In the genomic region with DNA sequence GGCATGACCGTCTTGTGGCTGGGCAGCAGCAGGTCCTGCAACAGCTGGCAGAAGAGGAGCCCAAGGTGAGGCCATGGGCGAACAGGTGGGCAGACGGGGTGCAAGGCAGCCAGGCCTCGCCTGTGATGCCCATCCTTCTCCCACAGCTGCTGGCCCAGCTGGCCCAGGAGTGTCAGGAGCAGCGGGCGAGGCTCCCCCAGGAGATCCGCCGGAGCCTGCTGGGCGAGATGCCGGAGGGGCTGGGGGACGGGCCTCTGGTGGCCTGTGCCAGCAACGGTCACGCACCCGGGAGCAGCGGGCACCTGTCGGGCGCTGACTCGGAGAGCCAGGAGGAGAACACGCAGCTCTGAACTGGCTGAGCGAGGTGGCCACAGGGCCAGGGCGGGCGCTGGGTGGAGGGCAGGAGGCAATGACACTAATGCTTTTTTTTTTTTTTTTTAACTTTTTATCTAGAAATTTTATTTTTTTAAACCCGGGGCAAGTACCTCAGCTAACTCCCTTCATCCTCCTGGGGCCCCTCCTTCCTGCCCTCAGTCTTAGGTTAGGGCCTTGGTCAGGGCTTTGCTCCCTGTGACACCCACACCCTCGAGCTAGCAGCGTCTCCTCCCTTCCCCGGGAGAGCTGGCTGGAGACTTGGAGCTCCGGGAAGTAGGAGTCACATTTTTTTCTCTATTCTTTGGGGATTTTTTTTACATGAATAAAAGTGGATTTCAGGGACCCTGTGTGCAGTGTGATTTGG, we compare ENCODE assay signal across 1 cellular context.
TF ChIP-seq lines count a peak whose summit lies in the region.

No MANE protein-coding gene starts in this region.

TF ChIP-seq in GM23338, 12 proteins besides CTCF, POLR2A, EP300 and RAD21:
- TF ChIP-seq, protein P1, sequence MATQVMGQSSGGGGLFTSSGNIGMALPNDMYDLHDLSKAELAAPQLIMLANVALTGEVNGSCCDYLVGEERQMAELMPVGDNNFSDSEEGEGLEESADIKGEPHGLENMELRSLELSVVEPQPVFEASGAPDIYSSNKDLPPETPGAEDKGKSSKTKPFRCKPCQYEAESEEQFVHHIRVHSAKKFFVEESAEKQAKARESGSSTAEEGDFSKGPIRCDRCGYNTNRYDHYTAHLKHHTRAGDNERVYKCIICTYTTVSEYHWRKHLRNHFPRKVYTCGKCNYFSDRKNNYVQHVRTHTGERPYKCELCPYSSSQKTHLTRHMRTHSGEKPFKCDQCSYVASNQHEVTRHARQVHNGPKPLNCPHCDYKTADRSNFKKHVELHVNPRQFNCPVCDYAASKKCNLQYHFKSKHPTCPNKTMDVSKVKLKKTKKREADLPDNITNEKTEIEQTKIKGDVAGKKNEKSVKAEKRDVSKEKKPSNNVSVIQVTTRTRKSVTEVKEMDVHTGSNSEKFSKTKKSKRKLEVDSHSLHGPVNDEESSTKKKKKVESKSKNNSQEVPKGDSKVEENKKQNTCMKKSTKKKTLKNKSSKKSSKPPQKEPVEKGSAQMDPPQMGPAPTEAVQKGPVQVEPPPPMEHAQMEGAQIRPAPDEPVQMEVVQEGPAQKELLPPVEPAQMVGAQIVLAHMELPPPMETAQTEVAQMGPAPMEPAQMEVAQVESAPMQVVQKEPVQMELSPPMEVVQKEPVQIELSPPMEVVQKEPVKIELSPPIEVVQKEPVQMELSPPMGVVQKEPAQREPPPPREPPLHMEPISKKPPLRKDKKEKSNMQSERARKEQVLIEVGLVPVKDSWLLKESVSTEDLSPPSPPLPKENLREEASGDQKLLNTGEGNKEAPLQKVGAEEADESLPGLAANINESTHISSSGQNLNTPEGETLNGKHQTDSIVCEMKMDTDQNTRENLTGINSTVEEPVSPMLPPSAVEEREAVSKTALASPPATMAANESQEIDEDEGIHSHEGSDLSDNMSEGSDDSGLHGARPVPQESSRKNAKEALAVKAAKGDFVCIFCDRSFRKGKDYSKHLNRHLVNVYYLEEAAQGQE (IDR thresholded peaks at IDR 0.05; ENCODE audit: unreplicated experiment) = no peak
- TF ChIP-seq, protein P2, sequence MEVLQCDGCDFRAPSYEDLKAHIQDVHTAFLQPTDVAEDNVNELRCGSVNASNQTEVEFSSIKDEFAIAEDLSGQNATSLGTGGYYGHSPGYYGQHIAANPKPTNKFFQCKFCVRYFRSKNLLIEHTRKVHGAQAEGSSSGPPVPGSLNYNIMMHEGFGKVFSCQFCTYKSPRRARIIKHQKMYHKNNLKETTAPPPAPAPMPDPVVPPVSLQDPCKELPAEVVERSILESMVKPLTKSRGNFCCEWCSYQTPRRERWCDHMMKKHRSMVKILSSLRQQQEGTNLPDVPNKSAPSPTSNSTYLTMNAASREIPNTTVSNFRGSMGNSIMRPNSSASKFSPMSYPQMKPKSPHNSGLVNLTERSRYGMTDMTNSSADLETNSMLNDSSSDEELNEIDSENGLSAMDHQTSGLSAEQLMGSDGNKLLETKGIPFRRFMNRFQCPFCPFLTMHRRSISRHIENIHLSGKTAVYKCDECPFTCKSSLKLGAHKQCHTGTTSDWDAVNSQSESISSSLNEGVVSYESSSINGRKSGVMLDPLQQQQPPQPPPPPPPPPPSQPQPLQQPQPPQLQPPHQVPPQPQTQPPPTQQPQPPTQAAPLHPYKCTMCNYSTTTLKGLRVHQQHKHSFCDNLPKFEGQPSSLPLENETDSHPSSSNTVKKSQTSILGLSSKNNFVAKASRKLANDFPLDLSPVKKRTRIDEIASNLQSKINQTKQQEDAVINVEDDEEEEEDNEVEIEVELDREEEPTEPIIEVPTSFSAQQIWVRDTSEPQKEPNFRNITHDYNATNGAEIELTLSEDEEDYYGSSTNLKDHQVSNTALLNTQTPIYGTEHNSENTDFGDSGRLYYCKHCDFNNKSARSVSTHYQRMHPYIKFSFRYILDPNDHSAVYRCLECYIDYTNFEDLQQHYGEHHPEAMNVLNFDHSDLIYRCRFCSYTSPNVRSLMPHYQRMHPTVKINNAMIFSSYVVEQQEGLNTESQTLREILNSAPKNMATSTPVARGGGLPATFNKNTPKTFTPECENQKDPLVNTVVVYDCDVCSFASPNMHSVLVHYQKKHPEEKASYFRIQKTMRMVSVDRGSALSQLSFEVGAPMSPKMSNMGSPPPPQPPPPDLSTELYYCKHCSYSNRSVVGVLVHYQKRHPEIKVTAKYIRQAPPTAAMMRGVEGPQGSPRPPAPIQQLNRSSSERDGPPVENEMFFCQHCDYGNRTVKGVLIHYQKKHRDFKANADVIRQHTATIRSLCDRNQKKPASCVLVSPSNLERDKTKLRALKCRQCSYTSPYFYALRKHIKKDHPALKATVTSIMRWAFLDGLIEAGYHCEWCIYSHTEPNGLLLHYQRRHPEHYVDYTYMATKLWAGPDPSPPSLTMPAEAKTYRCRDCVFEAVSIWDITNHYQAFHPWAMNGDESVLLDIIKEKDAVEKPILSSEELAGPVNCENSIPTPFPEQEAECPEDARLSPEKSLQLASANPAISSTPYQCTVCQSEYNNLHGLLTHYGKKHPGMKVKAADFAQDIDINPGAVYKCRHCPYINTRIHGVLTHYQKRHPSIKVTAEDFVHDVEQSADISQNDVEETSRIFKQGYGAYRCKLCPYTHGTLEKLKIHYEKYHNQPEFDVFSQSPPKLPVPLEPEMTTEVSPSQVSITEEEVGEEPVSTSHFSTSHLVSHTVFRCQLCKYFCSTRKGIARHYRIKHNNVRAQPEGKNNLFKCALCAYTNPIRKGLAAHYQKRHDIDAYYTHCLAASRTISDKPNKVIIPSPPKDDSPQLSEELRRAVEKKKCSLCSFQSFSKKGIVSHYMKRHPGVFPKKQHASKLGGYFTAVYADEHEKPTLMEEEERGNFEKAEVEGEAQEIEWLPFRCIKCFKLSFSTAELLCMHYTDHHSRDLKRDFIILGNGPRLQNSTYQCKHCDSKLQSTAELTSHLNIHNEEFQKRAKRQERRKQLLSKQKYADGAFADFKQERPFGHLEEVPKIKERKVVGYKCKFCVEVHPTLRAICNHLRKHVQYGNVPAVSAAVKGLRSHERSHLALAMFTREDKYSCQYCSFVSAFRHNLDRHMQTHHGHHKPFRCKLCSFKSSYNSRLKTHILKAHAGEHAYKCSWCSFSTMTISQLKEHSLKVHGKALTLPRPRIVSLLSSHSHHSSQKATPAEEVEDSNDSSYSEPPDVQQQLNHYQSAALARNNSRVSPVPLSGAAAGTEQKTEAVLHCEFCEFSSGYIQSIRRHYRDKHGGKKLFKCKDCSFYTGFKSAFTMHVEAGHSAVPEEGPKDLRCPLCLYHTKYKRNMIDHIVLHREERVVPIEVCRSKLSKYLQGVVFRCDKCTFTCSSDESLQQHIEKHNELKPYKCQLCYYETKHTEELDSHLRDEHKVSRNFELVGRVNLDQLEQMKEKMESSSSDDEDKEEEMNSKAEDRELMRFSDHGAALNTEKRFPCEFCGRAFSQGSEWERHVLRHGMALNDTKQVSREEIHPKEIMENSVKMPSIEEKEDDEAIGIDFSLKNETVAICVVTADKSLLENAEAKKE (CRISPR knock-in tag; IDR thresholded peaks at IDR 0.05) = no peak
- TF ChIP-seq, protein P3, sequence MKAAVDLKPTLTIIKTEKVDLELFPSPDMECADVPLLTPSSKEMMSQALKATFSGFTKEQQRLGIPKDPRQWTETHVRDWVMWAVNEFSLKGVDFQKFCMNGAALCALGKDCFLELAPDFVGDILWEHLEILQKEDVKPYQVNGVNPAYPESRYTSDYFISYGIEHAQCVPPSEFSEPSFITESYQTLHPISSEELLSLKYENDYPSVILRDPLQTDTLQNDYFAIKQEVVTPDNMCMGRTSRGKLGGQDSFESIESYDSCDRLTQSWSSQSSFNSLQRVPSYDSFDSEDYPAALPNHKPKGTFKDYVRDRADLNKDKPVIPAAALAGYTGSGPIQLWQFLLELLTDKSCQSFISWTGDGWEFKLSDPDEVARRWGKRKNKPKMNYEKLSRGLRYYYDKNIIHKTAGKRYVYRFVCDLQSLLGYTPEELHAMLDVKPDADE (IDR thresholded peaks at IDR 0.05) = no peak
- TF ChIP-seq ZNF331 (CRISPR knock-in tag; IDR thresholded peaks at IDR 0.05; ENCODE audit: low read depth) (no peak), NANOG (IDR thresholded peaks at IDR 0.05; ENCODE audit: borderline replicate concordance) (no peak), STAT1 (IDR thresholded peaks at IDR 0.05; ENCODE audit: unreplicated experiment) (no peak), POLR2AphosphoS5 (IDR thresholded peaks at IDR 0.05; ENCODE audit: low read depth) (no peak), EZH2phosphoT487 (IDR thresholded peaks at IDR 0.05; ENCODE audit: unreplicated experiment) (no peak), JUNB (IDR thresholded peaks at IDR 0.05; ENCODE audit: unreplicated experiment) (no peak), EZH2 (IDR thresholded peaks at IDR 0.05; ENCODE audit: low read depth, unreplicated experiment) (no peak), CREB1 (CRISPR knock-in tag; IDR thresholded peaks at IDR 0.05; ENCODE audit: low read depth) (no peak), ZNF114 (CRISPR knock-in tag; IDR thresholded peaks at IDR 0.05) (no peak)
TF ChIP-seq in GM23338: peak in this region for 0.
